ENCODE assay signal across 25 cellular contexts in genomic region chr16:53944026-53944425, GRCh38.
DNase-seq lines count a peak whose midpoint lies in the region; ATAC-seq and TF ChIP-seq lines count a peak whose summit lies in the region.
"Had no signal": no experiment of that assay in that cellular context is flagged by ENCODE, and none has a peak within 500 bp of the region (broad histone marks: within the 10 kb centered on the region; RNA-seq: fewer than 3 reads in every experiment).

No MANE protein-coding gene starts in this region.

- H3K4me3 Mint-ChIP-seq in MCF 10A (ENCODE audit: unreplicated experiment): no peak overlapping the region
- H3K4me3 Mint-ChIP-seq: CD8-positive, alpha-beta memory T cell; T-helper 17 cell had no signal

- no peaks in the 10 kb centered on the region for H4K20me1 ChIP-seq in PC-3 (ENCODE audit: low read length)

- no peaks in the 10 kb centered on the region for H3K9me3 Mint-ChIP-seq in MCF 10A (ENCODE audit: unreplicated experiment)

- no peaks in the 10 kb centered on the region for H3F3A ChIP-seq in PC-3 (ENCODE audit: low read length, unreplicated experiment)

- peak; percentile 11; the same call in 1 of the 2 replicates for ATAC-seq in PC-3
- no peak for ATAC-seq in GM19324 (IDR thresholded peaks at IDR 0.05; ENCODE audit: low FRiP score, unreplicated experiment)
- no peak for ATAC-seq in GM18867 (IDR thresholded peaks at IDR 0.05; ENCODE audit: unreplicated experiment)
- no peak for ATAC-seq in HG03521 (IDR thresholded peaks at IDR 0.05; ENCODE audit: unreplicated experiment)
- ATAC-seq: HCT116, HepG2, T-helper 17 cell had no signal

- H3K27me3 ChIP-seq in breast epithelium (no peaks in the 10 kb centered on the region), PC-3 (ENCODE audit: low read length) (no peaks in the 10 kb centered on the region)

- no peak for TF ChIP-seq CTCF in MCF 10A (IDR thresholded peaks at IDR 0.05; ENCODE audit: unreplicated experiment)
- no peak for TF ChIP-seq CTCF in breast epithelium (IDR thresholded peaks at IDR 0.05)
- TF ChIP-seq CTCF in PC-3 (conservative IDR thresholded peaks at IDR 0.05; ENCODE audit: low read depth, low read length): no peak
- TF ChIP-seq CTCF in epithelial cell of esophagus (IDR thresholded peaks at IDR 0.05; ENCODE audit: insufficient read depth, low read depth, low read length, missing control alignments): no peak

- no peaks in the 10 kb centered on the region for H3K27me3 Mint-ChIP-seq in MCF 10A (ENCODE audit: insufficient read depth, unreplicated experiment)
- H3K27me3 Mint-ChIP-seq: CD8-positive, alpha-beta memory T cell; T-helper 17 cell had no signal

- H3K79me2 ChIP-seq in PC-3 (ENCODE audit: low read length): no peaks in the 10 kb centered on the region

- H3K4me3 ChIP-seq in breast epithelium: no peak overlapping the region
- no peak overlapping the region for H3K4me3 ChIP-seq in PC-3 (ENCODE audit: low read length)
- no peak overlapping the region for H3K4me3 ChIP-seq in epithelial cell of esophagus (ENCODE audit: low read length)
- H3K4me3 ChIP-seq: SK-N-MC had no signal

- H3K9me2 ChIP-seq in PC-3 (replicated peaks; ENCODE audit: low read length): no peaks in the 10 kb centered on the region

- no peak overlapping the region for H3K4me2 ChIP-seq in PC-3 (ENCODE audit: low read length)

- H3K36me3 Mint-ChIP-seq in MCF 10A (ENCODE audit: insufficient read depth, unreplicated experiment): peaks cover 6% of the 10 kb centered on the region

- CTCF ChIA-PET in MCF 10A (lab: Yijun Ruan, JAX): interaction anchor here (0.8 kb wide), 1 partner anchor 198 kb away, joined by 3 read pairs; no protein-coding TSS in a partner anchor
- CTCF ChIA-PET in PC-3 (lab: Charles Lee): interaction anchor here (0.6 kb wide), 1 partner anchor 1014 kb away, joined by 3 read pairs; no protein-coding TSS in a partner anchor

- no TSS peak for BruUV-seq in MCF 10A (replicated peaks; lab: Mats Ljungman, UMichigan)
- BruUV-seq in PC-3 (replicated peaks; lab: Mats Ljungman, UMichigan): no TSS peak

- H3K27ac ChIP-seq in breast epithelium: no peak overlapping the region
- H3K27ac ChIP-seq in PC-3 (ENCODE audit: low read length): no peak overlapping the region
- H3K27ac ChIP-seq: C4-2B, SK-N-MC had no signal

- no peak for TF ChIP-seq POLR2A in breast epithelium (IDR thresholded peaks at IDR 0.05)

- H3K9me3 ChIP-seq in breast epithelium (no peaks in the 10 kb centered on the region), PC-3 (ENCODE audit: low read length) (no peaks in the 10 kb centered on the region)

- H3K4me1 ChIP-seq in breast epithelium: no peaks in the 10 kb centered on the region
- peaks cover 4% of the 10 kb centered on the region; the same call in 1 of the 2 replicates for H3K4me1 ChIP-seq in PC-3 (ENCODE audit: insufficient read depth, low read length)

- H3K36me3 ChIP-seq in breast epithelium: no peaks in the 10 kb centered on the region
- no peaks in the 10 kb centered on the region for H3K36me3 ChIP-seq in PC-3 (ENCODE audit: low read depth, low read length)

- H3K4me1 Mint-ChIP-seq in MCF 10A (ENCODE audit: insufficient read depth, unreplicated experiment): peaks cover 6% of the 10 kb centered on the region

- POLR2A ChIA-PET in MCF 10A (lab: Yijun Ruan, JAX): interaction anchor here (1.4 kb wide), 1 partner anchor 31 kb away, joined by 6 read pairs; no protein-coding TSS in a partner anchor
- POLR2A ChIA-PET in PC-3 (lab: Charles Lee; ENCODE audit: unreplicated experiment): no interaction called here

- intact Hi-C loops in MCF 10A (cut with micrococcal nuclease): loop anchor here (10.0 kb wide), 1 partner anchor 169 kb away; no protein-coding TSS in a partner anchor
- intact Hi-C loops in breast epithelium (cut with DNase I; ENCODE audit: low total_unique reads): no loop called here
- intact Hi-C loops in PC-3 (cut with micrococcal nuclease): no loop called here

- no peak overlapping the region for H3K27ac Mint-ChIP-seq in MCF 10A (ENCODE audit: low read depth, unreplicated experiment)
- H3K27ac Mint-ChIP-seq: T-helper 17 cell had no signal

- no peak overlapping the region for H2AFZ ChIP-seq in PC-3 (ENCODE audit: low read length)

- peak; percentile 61 for DNase-seq in MCF 10A (ENCODE audit: unreplicated experiment)
- no peak for DNase-seq in breast epithelium (ENCODE audit: low spot score in 2 of 2)
- peak; percentile 49 for DNase-seq in PC-3
- peak; percentile 76 for DNase-seq in epithelial cell of esophagus (ENCODE audit: low read depth)
- no peak for DNase-seq in RKO (ENCODE audit: low spot score)
- DNase-seq: 8988T; CD8-positive, alpha-beta memory T cell; GF-D8; GOT3; KBM-7; NCI-H1092 treated with DMSO at 0.1 percent for 48 hours; NCI-H2029 treated with DMSO at 0.1 percent for 48 hours; NCI-H2171; NCI-H524 treated with DMSO at 0.1 percent for 48 hours; NCI-H82; SHP77 treated with DMSO at 0.1 percent for 48 hours; SW 1271; T-helper 17 cell had no signal

- H3K9ac ChIP-seq in PC-3 (ENCODE audit: low read length): no peak overlapping the region

Comparison
In these comparisons a context has a peak if more than half of its experiments do, and no peak if none do; other contexts are left out.
1. DNase-seq: peak in MCF 10A (single experiment), PC-3 (single experiment) and epithelial cell of esophagus (single experiment); none in breast epithelium (0 of 2) and RKO (single experiment).